In genomic region chr3:123877965-123878364, GRCh38 we compare ENCODE assay signal across 19 cellular contexts. TPM values are rescaled to one million over a fixed set of nuclear protein-coding genes. Genes with fewer than 3 reads are reported as not detected.
DNase-seq lines count a peak whose midpoint lies in the region; ATAC-seq, FAIRE-seq and TF ChIP-seq lines count a peak whose summit lies in the region.
"Had no signal": no experiment of that assay in that cellular context is flagged by ENCODE, and none has a peak within 500 bp of the region (broad histone marks: within the 10 kb centered on the region; RNA-seq: fewer than 3 reads in every experiment).

No MANE protein-coding gene starts in this region.

- H3K4me3 ChIP-seq in ascending aorta (no peak overlapping the region), pancreas (no peak overlapping the region)
- H3K4me3 ChIP-seq: BLaER1, GM23248, HAP-1 had no signal

- peaks cover 2% of the 10 kb centered on the region for H3K4me1 Mint-ChIP-seq in activated CD4-positive, alpha-beta T cell treated with anti-CD3 and anti-CD28 coated beads, Interleukin-2, amount 10 ng/mL, durations not matched to agents 24 days and 14 days
- no peaks in the 10 kb centered on the region for H3K4me1 Mint-ChIP-seq in stimulated activated memory B cell treated with anti-CD40 and anti-IgM and Interleukin-4, amounts not matched to agents 10 μg/mL and 1 μg/mL and 100 μg/mL, for 72 hours

- no peak overlapping the region for H3K27ac Mint-ChIP-seq in activated CD4-positive, alpha-beta T cell treated with anti-CD3 and anti-CD28 coated beads, Interleukin-2, amount 10 ng/mL, durations not matched to agents 24 days and 14 days
- H3K27ac Mint-ChIP-seq in stimulated activated memory B cell treated with anti-CD40 and anti-IgM and Interleukin-4, amounts not matched to agents 10 μg/mL and 1 μg/mL and 100 μg/mL, for 72 hours: no peak overlapping the region
- H3K27ac Mint-ChIP-seq: CD14-positive monocyte; CD4-positive, alpha-beta memory T cell had no signal

- H3K27me3 ChIP-seq in ascending aorta (no peaks in the 10 kb centered on the region), pancreas (no peaks in the 10 kb centered on the region)
- H3K27me3 ChIP-seq: BLaER1 had no signal

- TF ChIP-seq CTCF in ascending aorta (IDR thresholded peaks at IDR 0.05) (no peak), pancreas (IDR thresholded peaks at IDR 0.05) (no peak)

- peak; percentile 46 for DNase-seq in activated CD4-positive, alpha-beta T cell treated with anti-CD3 and anti-CD28 coated beads, Interleukin-2, amount 10 ng/mL, durations not matched to agents 24 days and 14 days
- DNase-seq in activated CD4-positive, alpha-beta T cell treated with anti-CD3 and anti-CD28 coated beads, Interleukin-2, amount 50 U/mL, for 4 hours: no peak
- DNase-seq in ascending aorta (ENCODE audit: low spot score in 2 of 2) (no peak), urothelium cell line (ENCODE audit: low spot score) (no peak), NCI-H1417 treated with DMSO at 0.1 percent for 48 hours (lab: John Stamatoyannopoulos, UW) (no peak), pancreas (no peak)
- DNase-seq in stimulated activated CD4-positive, alpha-beta T cell treated with anti-CD3 and anti-CD28 coated beads, Interleukin-4, amount 100 ng/mL, for 4 hours: no peak
- DNase-seq: 8988T; CD4-positive, alpha-beta memory T cell; DMS153; DMS79; GDM1; GM23248 had no signal

- H3K36me3 ChIP-seq in ascending aorta: peaks cover 0 to 3% of the 10 kb centered on the region in 2 donors
- H3K36me3 ChIP-seq in pancreas: no peaks in the 10 kb centered on the region
- H3K36me3 ChIP-seq: HAP-1 had no signal

- no peaks in the 10 kb centered on the region for H3K9me3 Mint-ChIP-seq in activated CD4-positive, alpha-beta T cell treated with anti-CD3 and anti-CD28 coated beads, Interleukin-2, amount 10 ng/mL, durations not matched to agents 24 days and 14 days
- no peaks in the 10 kb centered on the region for H3K9me3 Mint-ChIP-seq in stimulated activated memory B cell treated with anti-CD40 and anti-IgM and Interleukin-4, amounts not matched to agents 10 μg/mL and 1 μg/mL and 100 μg/mL, for 72 hours
- H3K9me3 Mint-ChIP-seq: CD4-positive, alpha-beta memory T cell had no signal

- ATAC-seq in stimulated activated memory B cell treated with anti-CD40 and anti-IgM and Interleukin-4, amounts not matched to agents 10 μg/mL and 1 μg/mL and 100 μg/mL, for 72 hours: peak; percentile 6
- ATAC-seq in pancreas: no peak

- peaks cover 0 to 8% of the 10 kb centered on the region in 2 donors for H3K4me1 ChIP-seq in ascending aorta
- H3K4me1 ChIP-seq in pancreas: no peaks in the 10 kb centered on the region

- H3K27me3 Mint-ChIP-seq in activated CD4-positive, alpha-beta T cell treated with anti-CD3 and anti-CD28 coated beads, Interleukin-2, amount 10 ng/mL, durations not matched to agents 24 days and 14 days: peaks cover 41% of the 10 kb centered on the region
- peaks cover 30% of the 10 kb centered on the region for H3K27me3 Mint-ChIP-seq in stimulated activated memory B cell treated with anti-CD40 and anti-IgM and Interleukin-4, amounts not matched to agents 10 μg/mL and 1 μg/mL and 100 μg/mL, for 72 hours

- no peaks in the 10 kb centered on the region for H3K36me3 Mint-ChIP-seq in activated CD4-positive, alpha-beta T cell treated with anti-CD3 and anti-CD28 coated beads, Interleukin-2, amount 10 ng/mL, durations not matched to agents 24 days and 14 days (ENCODE audit: low read depth)
- no peaks in the 10 kb centered on the region for H3K36me3 Mint-ChIP-seq in stimulated activated memory B cell treated with anti-CD40 and anti-IgM and Interleukin-4, amounts not matched to agents 10 μg/mL and 1 μg/mL and 100 μg/mL, for 72 hours
- H3K36me3 Mint-ChIP-seq: CD14-positive monocyte; CD4-positive, alpha-beta memory T cell had no signal

- intact Hi-C loops in activated CD4-positive, alpha-beta T cell treated with anti-CD3 and anti-CD28 coated beads, Interleukin-2, amount 10 ng/mL, durations not matched to agents 24 days and 14 days (cut with micrococcal nuclease): no loop called here
- intact Hi-C loops in ascending aorta (cut with DNase I): no loop called here
- intact Hi-C loops in pancreas (cut with DNase I): no loop called here

- FAIRE-seq in urothelium cell line (lab: Jason Lieb, UNC) (peak; percentile 27), pancreas (lab: Jason Lieb, UNC) (no peak)
- FAIRE-seq: GM12892, GM18507 had no signal

- H3K4me3 Mint-ChIP-seq in activated CD4-positive, alpha-beta T cell treated with anti-CD3 and anti-CD28 coated beads, Interleukin-2, amount 10 ng/mL, durations not matched to agents 24 days and 14 days: no peak overlapping the region
- H3K4me3 Mint-ChIP-seq in stimulated activated memory B cell treated with anti-CD40 and anti-IgM and Interleukin-4, amounts not matched to agents 10 μg/mL and 1 μg/mL and 100 μg/mL, for 72 hours: no peak overlapping the region
- H3K4me3 Mint-ChIP-seq: CD14-positive monocyte; CD4-positive, alpha-beta memory T cell had no signal

- whole genome bisulfite sequencing in pancreas, 2 donors: 79 to 86% methylated on average over 4 of the region's 4 CpGs

- peak overlapping the region; percentile 45 to 66 for H3K27ac ChIP-seq in ascending aorta
- H3K27ac ChIP-seq in pancreas: no peak overlapping the region
- H3K27ac ChIP-seq: BLaER1, GM23248 had no signal

- H3K9me3 ChIP-seq in ascending aorta: no peaks in the 10 kb centered on the region
- no peaks in the 10 kb centered on the region for H3K9me3 ChIP-seq in pancreas
- H3K9me3 ChIP-seq: BLaER1, HAP-1 had no signal

RNA-seq across cellular contexts. Expression of gene MYLK, which starts 6.2 kb away (rescaled TPM):
- total RNA-seq in activated CD4-positive, alpha-beta T cell treated with anti-CD3 and anti-CD28 coated beads, Interleukin-2, amount 10 ng/mL, durations not matched to agents 24 days and 14 days: 0.21 and 0.26 TPM in 2 replicates
- total RNA-seq in ascending aorta (196 TPM), pancreas (10 to 100 TPM in 1 of 6 donors, 1 to 10 TPM in 5; 3.1 to 12.0 (median 6.8) TPM)
- 1 to 10 TPM; 6.0 to 7.2 TPM for polyA plus RNA-seq in pancreas
- total RNA-seq: CD4-positive, alpha-beta memory T cell had no signal

Comparison
In these comparisons a context has a peak if more than half of its experiments do, and no peak if none do; other contexts are left out.
1. H3K27ac ChIP-seq: peak in ascending aorta (2 of 2); none in pancreas (0 of 4).
2. RNA of gene MYLK, which starts 6.2 kb away (total RNA-seq): 196 TPM in ascending aorta (single experiment); 3.1 to 12.0 TPM in pancreas and 0.21 to 0.26 TPM in activated CD4-positive, alpha-beta T cell treated with anti-CD3 and anti-CD28 coated beads, Interleukin-2, amount 10 ng/mL, durations not matched to agents 24 days and 14 days; every median in the first group is over 10 times any median in the second.